Comparison of ENCODE assay signal across 15 cellular contexts in the genomic region with DNA sequence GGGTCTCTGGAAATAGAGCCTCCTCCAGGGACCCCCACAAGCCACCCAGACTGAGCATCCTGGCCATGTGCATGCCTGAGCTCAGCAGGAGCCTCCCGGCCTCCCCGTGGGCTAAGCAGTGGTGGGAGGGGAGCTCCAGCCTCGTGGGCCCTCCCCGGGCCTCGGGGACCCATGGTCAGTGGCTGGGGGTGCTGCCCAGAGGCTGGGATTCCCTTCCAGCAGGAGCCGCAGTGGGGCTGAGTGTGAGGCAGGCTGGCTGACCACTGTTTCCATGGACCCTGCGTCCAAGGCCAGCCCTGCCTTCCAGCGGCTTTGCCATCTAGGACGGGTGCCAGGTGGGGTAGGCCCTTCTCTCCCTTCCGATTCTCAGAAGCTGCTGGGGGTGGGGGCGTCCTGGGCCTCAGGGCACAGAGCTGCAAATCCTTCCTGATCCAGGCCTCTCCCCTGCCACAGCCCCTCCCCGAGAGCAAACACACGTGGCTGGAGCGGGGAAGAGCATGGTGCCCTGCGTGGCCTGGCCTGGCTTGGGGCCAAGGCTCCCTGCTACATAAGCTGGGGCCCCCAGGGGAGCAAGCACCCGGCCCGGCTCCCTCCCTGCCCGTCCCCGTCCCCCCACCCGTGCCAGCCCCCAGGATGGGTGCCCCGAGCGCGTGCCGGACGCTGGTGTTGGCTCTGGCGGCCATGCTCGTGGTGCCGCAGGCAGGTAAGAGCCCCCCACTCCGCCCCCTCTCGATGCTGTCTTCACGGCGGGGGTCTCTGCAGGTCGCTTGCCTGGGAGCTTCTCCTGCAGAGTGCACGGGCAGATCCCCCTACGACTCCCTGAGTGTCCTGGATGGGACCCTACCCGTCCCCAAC. TPM values are rescaled to one million over a fixed set of nuclear protein-coding genes. Genes with fewer than 3 reads are reported as not detected.
DNase-seq lines count a peak whose midpoint lies in the region; ATAC-seq, FAIRE-seq and TF ChIP-seq lines count a peak whose summit lies in the region.
"Had no signal": no experiment of that assay in that cellular context is flagged by ENCODE, and none has a peak within 500 bp of the region (broad histone marks: within the 10 kb centered on the region; RNA-seq: fewer than 3 reads in every experiment).

A gene with protein sequence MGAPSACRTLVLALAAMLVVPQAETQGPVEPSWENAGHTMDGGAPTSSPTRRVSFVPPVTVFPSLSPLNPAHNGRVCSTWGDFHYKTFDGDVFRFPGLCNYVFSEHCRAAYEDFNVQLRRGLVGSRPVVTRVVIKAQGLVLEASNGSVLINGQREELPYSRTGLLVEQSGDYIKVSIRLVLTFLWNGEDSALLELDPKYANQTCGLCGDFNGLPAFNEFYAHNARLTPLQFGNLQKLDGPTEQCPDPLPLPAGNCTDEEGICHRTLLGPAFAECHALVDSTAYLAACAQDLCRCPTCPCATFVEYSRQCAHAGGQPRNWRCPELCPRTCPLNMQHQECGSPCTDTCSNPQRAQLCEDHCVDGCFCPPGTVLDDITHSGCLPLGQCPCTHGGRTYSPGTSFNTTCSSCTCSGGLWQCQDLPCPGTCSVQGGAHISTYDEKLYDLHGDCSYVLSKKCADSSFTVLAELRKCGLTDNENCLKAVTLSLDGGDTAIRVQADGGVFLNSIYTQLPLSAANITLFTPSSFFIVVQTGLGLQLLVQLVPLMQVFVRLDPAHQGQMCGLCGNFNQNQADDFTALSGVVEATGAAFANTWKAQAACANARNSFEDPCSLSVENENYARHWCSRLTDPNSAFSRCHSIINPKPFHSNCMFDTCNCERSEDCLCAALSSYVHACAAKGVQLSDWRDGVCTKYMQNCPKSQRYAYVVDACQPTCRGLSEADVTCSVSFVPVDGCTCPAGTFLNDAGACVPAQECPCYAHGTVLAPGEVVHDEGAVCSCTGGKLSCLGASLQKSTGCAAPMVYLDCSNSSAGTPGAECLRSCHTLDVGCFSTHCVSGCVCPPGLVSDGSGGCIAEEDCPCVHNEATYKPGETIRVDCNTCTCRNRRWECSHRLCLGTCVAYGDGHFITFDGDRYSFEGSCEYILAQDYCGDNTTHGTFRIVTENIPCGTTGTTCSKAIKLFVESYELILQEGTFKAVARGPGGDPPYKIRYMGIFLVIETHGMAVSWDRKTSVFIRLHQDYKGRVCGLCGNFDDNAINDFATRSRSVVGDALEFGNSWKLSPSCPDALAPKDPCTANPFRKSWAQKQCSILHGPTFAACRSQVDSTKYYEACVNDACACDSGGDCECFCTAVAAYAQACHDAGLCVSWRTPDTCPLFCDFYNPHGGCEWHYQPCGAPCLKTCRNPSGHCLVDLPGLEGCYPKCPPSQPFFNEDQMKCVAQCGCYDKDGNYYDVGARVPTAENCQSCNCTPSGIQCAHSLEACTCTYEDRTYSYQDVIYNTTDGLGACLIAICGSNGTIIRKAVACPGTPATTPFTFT (N-terminal part only) (plus strand): TSS at position 576 of the 855 bp plus-strand sequence. CDS start 58 bp downstream, at position 634.

- H3K79me2 ChIP-seq in SK-N-SH (ENCODE audit: insufficient read depth) (no peaks in the 10 kb centered on the region), HepG2 (ENCODE audit: insufficient read depth, low read length) (no peaks in the 10 kb centered on the region)

- WGBS in SK-N-SH (ENCODE audit: low lambda C conversion rate), result no CpG with 5 or more reads among the region's 36 CpGs
- 26 to 52% (median 48%) methylated on average over 11 to 36 of the region's 36 CpGs; no CpG with 5 or more reads in 1 of the 4 donors for WGBS in adrenal gland, 4 donors
- WGBS in HepG2 (ENCODE audit: low lambda C conversion rate), result 34% methylated on average over 15 of the region's 36 CpGs
- 62 to 90% methylated on average over 2 to 22 of the region's 36 CpGs for WGBS in testis, 2 donors

- DNase-seq in SK-N-SH (peak; percentile 47), adrenal gland (peak in 6 of 7 donors; percentile 46 to 79 (median 72)), HepG2 (ENCODE audit: low spot score) (no peak), testis (peak; percentile 37), G401 (ENCODE audit: low spot score) (no peak), occipital lobe (lab: John Stamatoyannopoulos, UW) (no peak)
- DNase-seq: activated gamma-delta T cell; foreskin melanocyte; stimulated activated naive CD8-positive, alpha-beta T cell treated with anti-CD3 and anti-CD28 coated beads, Interleukin-15, Interleukin-2, amounts not matched to agents 100 U/mL and 50 U/mL, for 24 hours had no signal

- ATAC-seq in SK-N-SH treated with all-trans-retinoic acid at 6 μM for 48 hours (no peak), HepG2 (peak; percentile 38), GM19328 (IDR thresholded peaks at IDR 0.05; ENCODE audit: unreplicated experiment) (no peak)
- ATAC-seq: stimulated activated naive CD8-positive, alpha-beta T cell treated with anti-CD3 and anti-CD28 coated beads, Interleukin-15, Interleukin-2, amounts not matched to agents 100 U/mL and 50 U/mL, for 24 hours had no signal

- no peak for TF ChIP-seq CTCF in SK-N-SH (IDR thresholded peaks at IDR 0.05)
- no peak for TF ChIP-seq CTCF in adrenal gland (IDR thresholded peaks at IDR 0.05)
- TF ChIP-seq CTCF in HepG2 (CRISPR knock-in tag; IDR thresholded peaks at IDR 0.05), result peak; percentile 47
- no peak for TF ChIP-seq CTCF in testis (IDR thresholded peaks at IDR 0.05)

- H3K9me3 ChIP-seq in SK-N-SH (no peaks in the 10 kb centered on the region), adrenal gland (replicated peaks in 1 of 3) (no peaks in the 10 kb centered on the region), HepG2 (ENCODE audit: low read length) (no peaks in the 10 kb centered on the region), testis (no peaks in the 10 kb centered on the region)

- H3K36me3 ChIP-seq in SK-N-SH (replicated peaks in 1 of 2; ENCODE audit: control insufficient read depth in 1 of 2, insufficient read depth in 2 of 2, low read length in 1 of 2) (no peaks in the 10 kb centered on the region), adrenal gland (replicated peaks in 1 of 2) (no peaks in the 10 kb centered on the region), HepG2 (replicated peaks in 1 of 2; ENCODE audit: control insufficient read depth in 1 of 2, insufficient read depth in 2 of 2, low read length in 2 of 2) (no peaks in the 10 kb centered on the region), testis (ENCODE audit: low read depth, missing control alignments) (no peaks in the 10 kb centered on the region)

- H3K4me3 ChIP-seq in SK-N-SH (ENCODE audit: low read depth in 2 of 2, low read length in 1 of 2) (no peak within 1 kb of the TSS), adrenal gland (no peak within 1 kb of the TSS), HepG2 (replicated peaks in 1 of 3; ENCODE audit: insufficient read depth in 1 of 3, low read depth in 2 of 3, low read length in 3 of 3) (no peak within 1 kb of the TSS), testis (no peak within 1 kb of the TSS)

- TF ChIP-seq RAD21 in SK-N-SH (IDR thresholded peaks at IDR 0.05; ENCODE audit: low read length) (no peak), HepG2 (CRISPR knock-in tag; IDR thresholded peaks at IDR 0.05) (no peak)

- H3K27me3 ChIP-seq in SK-N-SH (ENCODE audit: insufficient read depth) (no peaks in the 10 kb centered on the region), adrenal gland (peaks cover 8% of the 10 kb centered on the region), HepG2 (ENCODE audit: control insufficient read depth in 1 of 2, insufficient read depth in 2 of 2, low read length in 2 of 2) (peaks cover 20 to 61% of the 10 kb centered on the region in 2 experiments), testis (no peaks in the 10 kb centered on the region)

- CTCF ChIA-PET in SK-N-SH (lab: Yijun Ruan, JAX), result interaction anchor here (0.9 to 1.7 kb wide), 4 partner anchors 10 to 293 kb away, joined by 3 to 5 read pairs (median 4); no protein-coding TSS in a partner anchor
- CTCF ChIA-PET in HepG2 (lab: Yijun Ruan, JAX; ENCODE audit: low intra/inter-chr PET ratio, low total read pairs), result no interaction called here

- H4K20me1 ChIP-seq in SK-N-SH (ENCODE audit: insufficient read depth) (no peaks in the 10 kb centered on the region), HepG2 (ENCODE audit: insufficient read depth, low read length) (peaks cover 13% of the 10 kb centered on the region; the same call in 1 of the 2 replicates)

- H3F3A ChIP-seq in SK-N-SH (replicated peaks; ENCODE audit: insufficient read depth), result no peaks in the 10 kb centered on the region

- TF ChIP-seq EP300 in SK-N-SH (IDR thresholded peaks at IDR 0.05; ENCODE audit: borderline replicate concordance in 1 of 2, low read depth in 1 of 2, low read length in 1 of 2), result no peak
- TF ChIP-seq EP300 in HepG2 (IDR thresholded peaks at IDR 0.05; ENCODE audit: low read depth in 2 of 2, low read length in 2 of 2), result no peak
- no peak for TF ChIP-seq EP300 in HepG2 (CRISPR knock-in tag; IDR thresholded peaks at IDR 0.05; ENCODE audit: borderline replicate concordance)

- FAIRE-seq in HepG2 (lab: Jason Lieb, UNC), result no peak
- FAIRE-seq: A204.1, bronchial epithelial cell had no signal

- no TSS peak for BruUV-seq in HepG2 (replicated peaks; lab: Mats Ljungman, UMichigan)

- no peak within 1 kb of the TSS for H3K4me2 ChIP-seq in SK-N-SH
- H3K4me2 ChIP-seq in HepG2 (ENCODE audit: low read depth, low read length), result no peak within 1 kb of the TSS

- H3K27ac ChIP-seq in SK-N-SH (ENCODE audit: low read depth in 2 of 2, low read length in 1 of 2) (no peak within 1 kb of the TSS), adrenal gland (no peak within 1 kb of the TSS), HepG2 (ENCODE audit: extremely low read length, insufficient read depth, low read length) (no peak within 1 kb of the TSS), testis (no peak within 1 kb of the TSS)

- H2AFZ ChIP-seq in SK-N-SH (ENCODE audit: low read depth) (no peak within 1 kb of the TSS), HepG2 (ENCODE audit: low read length) (no peak within 1 kb of the TSS)

- H3K4me1 ChIP-seq in SK-N-SH (ENCODE audit: control insufficient read depth in 1 of 2, insufficient read depth in 2 of 2, low read depth in 1 of 2, low read length in 1 of 2) (no peaks in the 10 kb centered on the region), adrenal gland (replicated peaks in 1 of 2) (no peaks in the 10 kb centered on the region), HepG2 (ENCODE audit: insufficient read depth, low read length) (peaks cover 36% of the 10 kb centered on the region), testis (peaks cover 12% of the 10 kb centered on the region)

- in situ Hi-C loops in HepG2 (cut with HindIII; ENCODE audit: extremely low pct_ligation_motif_present, low pct_unique_long_range_greater_than_20kb), result no loop called here
- in situ Hi-C loops in G401 (cut with HindIII; ENCODE audit: low sequenced_read_pairs), result no loop called here

- H3K9ac ChIP-seq in SK-N-SH (no peak within 1 kb of the TSS), HepG2 (ENCODE audit: insufficient read depth, low read depth, low read length) (no peak within 1 kb of the TSS)

- POLR2A ChIA-PET in SK-N-SH (lab: Yijun Ruan, JAX) (no interaction called here), HepG2 (lab: Yijun Ruan, JAX) (no interaction called here)

- intact Hi-C loops in adrenal gland (cut with DNase I), result no loop called here
- intact Hi-C loops in HepG2 (cut with micrococcal nuclease; ENCODE audit: unreplicated experiment), result no loop called here
- intact Hi-C loops in testis (cut with DNase I; ENCODE audit: low total_unique reads), result no loop called here

- TF ChIP-seq POLR2A in adrenal gland (IDR thresholded peaks at IDR 0.05), result no peak
- no peak for TF ChIP-seq POLR2A in HepG2 (IDR thresholded peaks at IDR 0.05; ENCODE audit: insufficient read depth in 1 of 2, low read depth in 2 of 2, low read length in 2 of 2)
- no peak for TF ChIP-seq POLR2A in testis (IDR thresholded peaks at IDR 0.05)

- no peaks in the 10 kb centered on the region for H3K9me2 ChIP-seq in SK-N-SH

RNA-seq across cellular contexts. Expression of the gene that starts here (rescaled TPM):
- polyA plus RNA-seq in SK-N-SH (2012; rRNA removed) (not detected in 2 replicates), adrenal gland (under 1 TPM in 1 of 3 donors, not detected in 2; under 0.01 TPM), HepG2 (2011; rRNA removed) (0.01 and 0.05 TPM in 2 replicates), testis (ENCODE audit: insufficient read depth, low read depth, low replicate concordance) (0.45 TPM)
- not detected in 2 replicates for polyA plus RNA-seq in SK-N-SH (2012; cell fraction: cytosol; rRNA removed)
- not detected in 2 replicates for polyA plus RNA-seq in SK-N-SH (2012; cell fraction: nucleus; rRNA removed)
- total RNA-seq in adrenal gland (under 1 TPM in 3 of 8 donors, not detected in 5; 0.70 to 0.95 (median 0.93) TPM), HepG2 (2016; rRNA removed; fragmentation: Illumina TruSeq; extraction: Trizol) (not detected in 2 replicates), testis (under 1 TPM; 0.50 to 0.87 TPM), occipital lobe (not detected)
- total RNA-seq in HepG2 (2016; cell fraction: cytosol; rRNA removed; fragmentation: Illumina TruSeq; extraction: Trizol; ENCODE audit: low read depth), result under 0.01 TPM in 1 of 2 replicates, not detected in the other
- total RNA-seq in HepG2 (2016; cell fraction: insoluble cytoplasmic fraction; rRNA removed; fragmentation: Illumina TruSeq; extraction: Trizol), result not detected in 2 replicates
- total RNA-seq in HepG2 (2016; cell fraction: membrane; rRNA removed; fragmentation: Illumina TruSeq; extraction: Trizol), result not detected in 2 replicates
- total RNA-seq in HepG2 (2016; cell fraction: nucleus; rRNA removed; fragmentation: Illumina TruSeq; extraction: Trizol), result not detected in 2 replicates
- under 0.01 and 0.01 TPM in 2 replicates for polyA plus RNA-seq in HepG2 (2011; cell fraction: cytosol; rRNA removed)
- polyA plus RNA-seq in HepG2 (2011; cell fraction: nucleus; rRNA removed), result 0.18 and 0.99 TPM in 2 replicates
- polyA plus RNA-seq in HepG2 (2012), result 2.3 and 3.1 TPM in 2 replicates
- polyA plus RNA-seq in HepG2 (2016; cell fraction: cytosol; fragmentation: Illumina TruSeq; extraction: Trizol; ENCODE audit: low read depth), result not detected in 2 replicates
- not detected in 2 replicates for polyA plus RNA-seq in HepG2 (2016; cell fraction: insoluble cytoplasmic fraction; fragmentation: Illumina TruSeq; extraction: Trizol; ENCODE audit: low read depth)
- not detected in 2 replicates for polyA plus RNA-seq in HepG2 (2016; cell fraction: membrane; fragmentation: Illumina TruSeq; extraction: Trizol; ENCODE audit: low read depth)
- polyA plus RNA-seq in HepG2 (2016; cell fraction: nucleus; fragmentation: Illumina TruSeq; extraction: Trizol; ENCODE audit: insufficient read depth, low read depth), result not detected in 2 replicates
- 0.02 and 0.06 TPM in 2 replicates for polyA minus RNA-seq in HepG2 (2011; rRNA and poly(A)+ RNA removed; ENCODE audit: low replicate concordance)
- polyA minus RNA-seq in HepG2 (2011; cell fraction: cytosol; rRNA and poly(A)+ RNA removed), result 0.69 TPM in 1 of 2 replicates, not detected in the other
- polyA minus RNA-seq in HepG2 (2011; cell fraction: nucleus; rRNA and poly(A)+ RNA removed), result 0.26 and 0.50 TPM in 2 replicates
- total RNA-seq in G401 (2014; rRNA removed; shearing (Covaris generic)), result not detected in 2 replicates
- total RNA-seq: bronchial epithelial cell, H4, LHCN-M2 had no signal

Comparison
In these comparisons a context has a peak if more than half of its experiments do, and no peak if none do; other contexts are left out.
1. Peak in DNase-seq in SK-N-SH; RNA of the gene not detected or under 1 TPM.
2. Peak in DNase-seq in adrenal gland; RNA of the gene not detected or under 1 TPM.
3. Peak in DNase-seq in testis; RNA of the gene not detected or under 1 TPM.
4. Of the 25 proteins assayed by ChIP-seq in both HepG2 and SK-N-SH: peak only in HepG2: CTCF and MAX; only in SK-N-SH: none; in both: none; in neither: 23.